ENCODE assay signal across 17 cellular contexts in genomic region chr11:86678823-86679222, GRCh38. TPM values are rescaled to one million over a fixed set of nuclear protein-coding genes. Genes with fewer than 3 reads are reported as not detected.
A peak's percentile ranks its signal among the peaks of the same experiment; 100 is the strongest.
DNase-seq lines count a peak whose midpoint lies in the region; ATAC-seq, FAIRE-seq and TF ChIP-seq lines count a peak whose summit lies in the region.
"Had no signal": no experiment of that assay in that cellular context is flagged by ENCODE, and none has a peak within 500 bp of the region (broad histone marks: within the 10 kb centered on the region; RNA-seq: fewer than 3 reads in every experiment).

No MANE protein-coding gene starts in this region.

- no peak overlapping the region for H3K27ac ChIP-seq in astrocyte (ENCODE audit: low read depth, low read length)
- H3K27ac ChIP-seq: upper lobe of left lung had no signal

- no peak overlapping the region for H3K9ac ChIP-seq in astrocyte (ENCODE audit: low read length)

- no peak for TF ChIP-seq CTCF in astrocyte (IDR thresholded peaks at IDR 0.05; ENCODE audit: insufficient read depth, low read depth, low read length)

- DNase-seq in NCI-H82 (lab: John Stamatoyannopoulos, UW) (peak; percentile 19), NCI-H82 treated with DMSO at 0.1 percent for 48 hours (lab: John Stamatoyannopoulos, UW; ENCODE audit: unreplicated experiment) (no peak), astrocyte (ENCODE audit: low read depth) (peak; percentile 87), inferior parietal cortex (ENCODE audit: extremely low spot score) (peak; percentile 55), superior temporal gyrus (ENCODE audit: extremely low spot score) (peak; percentile 61), NCI-H226 (no peak), Kasumi-1 (lab: John Stamatoyannopoulos, UW) (no peak)
- DNase-seq: 8988T; activated naive CD4-positive, alpha-beta T cell treated with anti-CD3 and anti-CD28 coated beads, Interleukin-2, amount 50 U/mL, for 16 hours; COR-L47; left colon; MG63; stimulated activated CD4-positive, alpha-beta T cell treated with anti-CD3 and anti-CD28 coated beads, Interleukin-12 subunit alpha, Interleukin-12 subunit beta, amount 100 ng/mL, for 4 hours; upper lobe of left lung had no signal

- no peaks in the 10 kb centered on the region for H3K36me3 Mint-ChIP-seq in astrocyte (ENCODE audit: low read depth, unreplicated experiment)

- no peaks in the 10 kb centered on the region for H4K20me1 ChIP-seq in astrocyte (ENCODE audit: insufficient read depth, low read length)

- no peaks in the 10 kb centered on the region for H3K36me3 ChIP-seq in astrocyte (ENCODE audit: insufficient read depth, low read length)
- H3K36me3 ChIP-seq: MG63, upper lobe of left lung had no signal

- ATAC-seq in HG02973 (IDR thresholded peaks at IDR 0.05; ENCODE audit: unreplicated experiment), result no peak
- ATAC-seq: left colon had no signal

- H3K27ac Mint-ChIP-seq in astrocyte (ENCODE audit: unreplicated experiment), result peak overlapping the region; percentile 83
- H3K27ac Mint-ChIP-seq: dendritic cell treated with granulocyte-macrophage colony-stimulating factor and Interleukin-4, amounts not matched to agents 40 ng/mL and 50 ng/mL, for 4 days had no signal

- no peaks in the 10 kb centered on the region for H3K27me3 Mint-ChIP-seq in astrocyte (ENCODE audit: low read depth, unreplicated experiment)

- H3K4me1 ChIP-seq in astrocyte (ENCODE audit: insufficient read depth, low read length), result peaks cover 8% of the 10 kb centered on the region
- H3K4me1 ChIP-seq: upper lobe of left lung had no signal

- H3K4me3 Mint-ChIP-seq in astrocyte (ENCODE audit: unreplicated experiment), result no peak overlapping the region
- H3K4me3 Mint-ChIP-seq: dendritic cell treated with granulocyte-macrophage colony-stimulating factor and Interleukin-4, amounts not matched to agents 40 ng/mL and 50 ng/mL, for 4 days had no signal

- no peaks in the 10 kb centered on the region for H3K27me3 ChIP-seq in astrocyte (ENCODE audit: insufficient read depth, low read length)
- H3K27me3 ChIP-seq: MG63, upper lobe of left lung had no signal

- H3K79me2 ChIP-seq in astrocyte (ENCODE audit: insufficient read depth, low read length), result no peaks in the 10 kb centered on the region

- H3K9me3 ChIP-seq in astrocyte (ENCODE audit: insufficient read depth, low read depth, low read length), result no peaks in the 10 kb centered on the region
- H3K9me3 ChIP-seq: MG63, upper lobe of left lung had no signal

- FAIRE-seq in astrocyte (lab: Jason Lieb, UNC), result peak; percentile 63
- FAIRE-seq: frontal cortex had no signal

- peaks cover 3% of the 10 kb centered on the region for H3K9me3 Mint-ChIP-seq in astrocyte (ENCODE audit: unreplicated experiment)
- H3K9me3 Mint-ChIP-seq: dendritic cell treated with granulocyte-macrophage colony-stimulating factor and Interleukin-4, amounts not matched to agents 40 ng/mL and 50 ng/mL, for 4 days had no signal

- peak overlapping the region; percentile 1 for H3K4me2 ChIP-seq in astrocyte (ENCODE audit: low read length)

- H3K4me1 Mint-ChIP-seq in astrocyte (ENCODE audit: low read depth, unreplicated experiment), result peaks cover 44% of the 10 kb centered on the region

- no peak overlapping the region for H2AFZ ChIP-seq in astrocyte (ENCODE audit: low read depth, low read length)

- H3K4me3 ChIP-seq in astrocyte (ENCODE audit: insufficient read depth, low read depth, low read length), result no peak overlapping the region
- H3K4me3 ChIP-seq: MG63, upper lobe of left lung had no signal

RNA-seq across cellular contexts. Expression of gene ME3, which starts 6.4 kb away (rescaled TPM):
- total RNA-seq in astrocyte, result 26.5 and 28.6 TPM in 2 replicates

Comparison
In these comparisons a context has a peak if more than half of its experiments do, and no peak if none do; other contexts are left out.
1. DNase-seq: peak in NCI-H82 (single experiment), astrocyte (single experiment), inferior parietal cortex (single experiment) and superior temporal gyrus (single experiment); none in NCI-H82 treated with DMSO at 0.1 percent for 48 hours (single experiment), NCI-H226 (single experiment) and Kasumi-1 (0 of 2).